1 cellular context compared by ENCODE assay signal in genomic region chr4:138398297-138398696, GRCh38.
TF ChIP-seq lines count a peak whose summit lies in the region.

No MANE protein-coding gene starts in this region.

TF ChIP-seq in endothelial cell of umbilical vein, 7 proteins besides CTCF, POLR2A, EP300 and RAD21 (continued from another document):
- no peak for TF ChIP-seq EZH2 (IDR thresholded peaks at IDR 0.05; ENCODE audit: borderline replicate concordance, low read depth, low read length, severe bottlenecking)
- TF ChIP-seq MYC (IDR thresholded peaks at IDR 0.05; ENCODE audit: low read depth, low read length): no peak
- no peak for TF ChIP-seq JUN (IDR thresholded peaks at IDR 0.05; ENCODE audit: borderline replicate concordance, insufficient read depth, insufficient read length, low read depth)
- no peak for TF ChIP-seq FOS (IDR thresholded peaks at IDR 0.05; ENCODE audit: borderline replicate concordance, insufficient read depth, low read length)
- no peak for TF ChIP-seq MAX (IDR thresholded peaks at IDR 0.05; ENCODE audit: insufficient read depth, insufficient read length)
- TF ChIP-seq GATA2 (IDR thresholded peaks at IDR 0.05; ENCODE audit: insufficient read depth, insufficient read length, low read depth, low read length): no peak
